9 cellular contexts compared by ENCODE assay signal in the genomic region with DNA sequence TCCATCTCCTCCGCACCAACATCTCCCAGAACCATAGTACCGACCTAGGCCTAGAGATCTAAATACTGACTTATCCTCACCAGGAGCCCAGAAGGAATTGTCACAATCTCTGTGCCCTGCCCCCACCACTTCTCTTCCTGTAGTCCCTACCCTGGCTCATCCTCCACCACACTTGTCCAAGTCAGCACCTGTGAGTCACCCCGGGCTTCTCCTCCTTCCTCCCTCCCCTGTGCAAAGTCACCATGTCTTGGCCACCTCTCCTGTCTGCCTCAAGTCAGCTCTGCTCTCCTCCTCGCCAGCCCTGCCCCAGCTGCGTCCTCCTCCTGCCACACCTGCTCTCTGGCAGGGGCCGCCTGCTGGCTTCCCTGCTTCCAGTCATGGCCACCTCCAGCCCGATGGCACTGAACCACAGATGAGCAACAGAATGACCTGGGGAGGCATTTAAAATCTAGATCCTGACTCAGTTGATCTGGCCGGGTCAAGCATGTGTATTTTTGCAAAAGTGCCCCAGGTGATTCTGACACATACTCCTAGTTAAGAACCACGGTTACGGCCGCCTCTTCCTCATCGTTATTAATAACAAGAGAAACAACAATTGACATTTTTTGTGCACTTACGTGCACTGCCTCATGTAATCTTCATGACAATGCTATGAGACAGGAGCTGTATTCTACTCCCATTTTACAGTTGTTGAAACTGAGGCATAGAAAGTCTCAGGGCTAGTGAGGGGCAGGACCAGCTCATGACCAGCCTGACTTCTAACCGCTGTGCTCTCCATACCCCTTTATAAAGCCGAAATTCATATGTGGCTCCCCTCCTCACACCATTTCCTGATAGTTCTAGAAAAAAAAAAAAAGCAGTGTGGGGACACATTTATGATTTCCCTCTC. TPM values are rescaled to one million over a fixed set of nuclear protein-coding genes. Genes with fewer than 3 reads are reported as not detected.
DNase-seq lines count a peak whose midpoint lies in the region; ATAC-seq and TF ChIP-seq lines count a peak whose summit lies in the region.
"Had no signal": no experiment of that assay in that cellular context is flagged by ENCODE, and none has a peak within 500 bp of the region (broad histone marks: within the 10 kb centered on the region; RNA-seq: fewer than 3 reads in every experiment).

No MANE protein-coding gene starts in this region.

- intact Hi-C loops in Panc1 (cut with micrococcal nuclease; ENCODE audit: unreplicated experiment): no loop called here
- intact Hi-C loops in esophagus squamous epithelium (cut with DNase I): no loop called here
- intact Hi-C loops in esophagus muscularis mucosa (cut with DNase I): no loop called here

- no peak for TF ChIP-seq CTCF in HEK293 (tag by site-specific recombination; IDR thresholded peaks at IDR 0.05)
- no peak for TF ChIP-seq CTCF in Panc1 (IDR thresholded peaks at IDR 0.05)
- peak in 1 of 6 experiments; percentile 21 for TF ChIP-seq CTCF in esophagus squamous epithelium (IDR thresholded peaks at IDR 0.05)
- TF ChIP-seq CTCF in esophagus muscularis mucosa (IDR thresholded peaks at IDR 0.05): no peak

- H3K36me3 ChIP-seq in HEK293 (ENCODE audit: control insufficient read depth in 2 of 2, insufficient read depth in 1 of 2, low read length in 2 of 2): peaks cover 0 to 5% of the 10 kb centered on the region in 2 experiments; a peak in 2 of 3 replicates
- no peaks in the 10 kb centered on the region for H3K36me3 ChIP-seq in Panc1 (ENCODE audit: control insufficient read depth, insufficient read depth, low read length)
- peaks cover 0 to 38% (median 0%) of the 10 kb centered on the region in 3 donors for H3K36me3 ChIP-seq in esophagus squamous epithelium
- H3K36me3 ChIP-seq in esophagus muscularis mucosa: peaks cover 7 to 46% (median 21%) of the 10 kb centered on the region in 4 donors

- no peak overlapping the region for H3K27ac ChIP-seq in HEK293 (ENCODE audit: extremely low read depth, low read depth, low read length)
- no peak overlapping the region for H3K27ac ChIP-seq in Panc1 (ENCODE audit: low read length)
- H3K27ac ChIP-seq in esophagus squamous epithelium: peak overlapping the region; percentile 28 to 82 (median 65)
- no peak overlapping the region for H3K27ac ChIP-seq in esophagus muscularis mucosa (replicated peaks in 1 of 4)
- H3K27ac ChIP-seq: KMS-11 had no signal

- POLR2A ChIA-PET in HEK293 (lab: Yijun Ruan, JAX): no interaction called here
- POLR2A ChIA-PET in Panc1 (lab: Charles Lee): interaction anchor here (0.7 kb wide), 1 partner anchor 169 kb away, joined by 5 read pairs; no protein-coding TSS in a partner anchor

- 54 to 67% methylated on average over 14 to 15 of the region's 15 CpGs for WGBS in esophagus squamous epithelium, 2 donors
- WGBS in esophagus muscularis mucosa: 89% methylated on average over 15 of the region's 15 CpGs

- H3K4me1 ChIP-seq in HEK293 (ENCODE audit: control insufficient read depth, insufficient read depth, low read length) (no peaks in the 10 kb centered on the region), Panc1 (ENCODE audit: control insufficient read depth, insufficient read depth, low read length) (no peaks in the 10 kb centered on the region), esophagus squamous epithelium (peaks cover 0 to 32% (median 0%) of the 10 kb centered on the region in 3 donors), esophagus muscularis mucosa (no peaks in the 10 kb centered on the region)

- H3K27me3 ChIP-seq in Panc1 (ENCODE audit: control insufficient read depth, insufficient read depth, low read length): no peaks in the 10 kb centered on the region
- no peaks in the 10 kb centered on the region for H3K27me3 ChIP-seq in esophagus squamous epithelium
- H3K27me3 ChIP-seq in esophagus muscularis mucosa: no peaks in the 10 kb centered on the region

- no TSS peak for BruUV-seq in Panc1 (replicated peaks; lab: Mats Ljungman, UMichigan)

- ATAC-seq in Panc1: peak; percentile 52; the same call in 1 of the 2 replicates
- no peak for ATAC-seq in GM18868 (IDR thresholded peaks at IDR 0.05; ENCODE audit: unreplicated experiment)
- no peak for ATAC-seq in HG03378 (IDR thresholded peaks at IDR 0.05; ENCODE audit: unreplicated experiment)

- TF ChIP-seq POLR2A in esophagus squamous epithelium (IDR thresholded peaks at IDR 0.05) (no peak), esophagus muscularis mucosa (IDR thresholded peaks at IDR 0.05; ENCODE audit: low read depth) (no peak)

- DNase-seq in Panc1 (ENCODE audit: low read depth, low spot score) (peak; percentile 24), esophagus squamous epithelium (lab: John Stamatoyannopoulos, UW) (no peak), skeletal muscle cell (ENCODE audit: low read depth) (peak; percentile 4), esophagus muscularis mucosa (ENCODE audit: extremely low spot score) (no peak), SHP77 (lab: John Stamatoyannopoulos, UW) (no peak)

- no peak overlapping the region for H3K4me3 ChIP-seq in HEK293 (ENCODE audit: low read depth, low read length)
- H3K4me3 ChIP-seq in Panc1 (ENCODE audit: low read depth in 2 of 2, low read length in 2 of 2): no peak overlapping the region
- H3K4me3 ChIP-seq in esophagus squamous epithelium: no peak overlapping the region
- H3K4me3 ChIP-seq in skeletal muscle cell (ENCODE audit: low read depth, low read length): no peak overlapping the region
- H3K4me3 ChIP-seq in esophagus muscularis mucosa: no peak overlapping the region

- CTCF ChIA-PET in HEK293 (lab: Yijun Ruan, JAX): no interaction called here
- CTCF ChIA-PET in Panc1 (lab: Charles Lee): no interaction called here

- in situ Hi-C loops in Panc1 (cut with HindIII; ENCODE audit: low pct_unique_long_range_greater_than_20kb, low sequenced_read_pairs): no loop called here

- H3K9me3 ChIP-seq in HEK293 (ENCODE audit: control insufficient read depth, insufficient read depth, low read depth, low read length) (no peaks in the 10 kb centered on the region), Panc1 (ENCODE audit: control insufficient read depth, insufficient read depth, low read depth, low read length) (no peaks in the 10 kb centered on the region), esophagus squamous epithelium (no peaks in the 10 kb centered on the region), esophagus muscularis mucosa (no peaks in the 10 kb centered on the region)

- TF ChIP-seq EP300 in esophagus muscularis mucosa (IDR thresholded peaks at IDR 0.05): no peak

TF ChIP-seq in HEK293, 187 proteins besides CTCF, POLR2A, EP300 and RAD21:
- TF ChIP-seq, protein P1, sequence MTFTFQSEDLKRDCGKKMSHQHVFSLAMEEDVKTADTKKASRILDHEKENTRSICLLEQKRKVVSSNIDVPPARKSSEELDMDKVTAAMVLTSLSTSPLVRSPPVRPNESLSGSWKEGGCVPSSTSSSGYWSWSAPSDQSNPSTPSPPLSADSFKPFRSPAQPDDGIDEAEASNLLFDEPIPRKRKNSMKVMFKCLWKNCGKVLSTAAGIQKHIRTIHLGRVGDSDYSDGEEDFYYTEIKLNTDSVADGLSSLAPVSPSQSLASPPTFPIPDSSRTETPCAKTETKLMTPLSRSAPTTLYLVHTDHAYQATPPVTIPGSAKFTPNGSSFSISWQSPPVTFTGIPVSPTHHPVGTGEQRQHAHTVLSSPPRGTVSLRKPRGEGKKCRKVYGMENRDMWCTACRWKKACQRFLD (tag by site-specific recombination; IDR thresholded peaks at IDR 0.05): no peak
- peak; percentile 77 for TF ChIP-seq ZNF600 (tag by site-specific recombination; IDR thresholded peaks at IDR 0.05)

RNA-seq across cellular contexts. Expression of gene ASPRV1, which starts 36.1 kb away (rescaled TPM):
- total RNA-seq in Panc1 (2021; ENCODE audit: unreplicated experiment): 0.21 TPM
- polyA plus RNA-seq in Panc1 (2012; ENCODE audit: insufficient read length): 0.27 TPM
- total RNA-seq in esophagus squamous epithelium: 1 to 10 TPM in 1 of 4 donors, under 1 TPM in 3; 0.18 to 1.5 (median 0.34) TPM
- total RNA-seq in esophagus muscularis mucosa: 1 to 10 TPM; 1.2 to 1.7 (median 1.6) TPM

Comparison
In these comparisons a context has a peak if more than half of its experiments do, and no peak if none do; other contexts are left out.
1. H3K27ac ChIP-seq: peak in esophagus squamous epithelium (4 of 4); none in HEK293 (single experiment), Panc1 (single experiment) and esophagus muscularis mucosa (0 of 4).
2. DNase-seq: peak in Panc1 (single experiment) and skeletal muscle cell (single experiment); none in esophagus squamous epithelium (single experiment), esophagus muscularis mucosa (single experiment) and SHP77 (0 of 2).